In genomic region chr2:162092656-162093556, GRCh38 we compare ENCODE assay signal across 10 cellular contexts. TPM values are rescaled to one million over a fixed set of nuclear protein-coding genes. Genes with fewer than 3 reads are reported as not detected.
DNase-seq lines count a peak whose midpoint lies in the region; TF ChIP-seq lines count a peak whose summit lies in the region.
"Had no signal": no experiment of that assay in that cellular context is flagged by ENCODE, and none has a peak within 500 bp of the region (broad histone marks: within the 10 kb centered on the region; RNA-seq: fewer than 3 reads in every experiment).

No MANE protein-coding gene starts in this region.

- TF ChIP-seq POLR2A in adrenal gland (IDR thresholded peaks at IDR 0.05) = no peak

- 65 to 75% (median 68%) methylated on average over 7 of the region's 7 CpGs for WGBS in adrenal gland, 4 donors

- intact Hi-C loops in adrenal gland (cut with DNase I) = no loop called here

- DNase-seq in GM04503 (ENCODE audit: low read depth) (peak; percentile 98), adrenal gland (peak in 5 of 7 donors; percentile 47 to 72 (median 58)), glomerular visceral epithelial cell (ENCODE audit: extremely low spot score) (peak; percentile 83), skeletal muscle cell (ENCODE audit: low read depth) (peak; percentile 93), NCI-H524 treated with DMSO at 0.1 percent for 48 hours (lab: John Stamatoyannopoulos, UW) (no peak), NCI-H82 treated with DMSO at 0.1 percent for 48 hours (lab: John Stamatoyannopoulos, UW; ENCODE audit: unreplicated experiment) (no peak), NCI-H1930 (lab: John Stamatoyannopoulos, UW) (no peak)
- no peak for DNase-seq in stimulated activated CD4-positive, alpha-beta T cell treated with anti-CD3 and anti-CD28 coated beads, Interleukin-4, amount 100 ng/mL, for 1 hour
- DNase-seq: NCI-H526 had no signal

- no peak for TF ChIP-seq CTCF in adrenal gland (IDR thresholded peaks at IDR 0.05)

- no peaks in the 10 kb centered on the region for H3K36me3 ChIP-seq in adrenal gland (replicated peaks in 1 of 2)

- H3K4me1 ChIP-seq in adrenal gland (replicated peaks in 1 of 2) = peaks cover 0 to 15% of the 10 kb centered on the region in 2 donors

- no peaks in the 10 kb centered on the region for H3K27me3 ChIP-seq in adrenal gland

- H3K9me3 ChIP-seq in adrenal gland (replicated peaks in 1 of 3) = no peaks in the 10 kb centered on the region

- H3K4me3 ChIP-seq in adrenal gland (no peak overlapping the region), skeletal muscle cell (ENCODE audit: low read depth, low read length) (no peak overlapping the region)

- H3K27ac ChIP-seq in adrenal gland = peak overlapping the region in 1 of 5 donors; percentile 62

RNA-seq across cellular contexts. Expression of gene DPP4, which starts 18.9 kb away (rescaled TPM):
- total RNA-seq in adrenal gland = 10 to 100 TPM in 3 of 8 donors, 1 to 10 TPM in 5; 1.9 to 49.2 (median 7.8) TPM
- polyA plus RNA-seq in adrenal gland = 1 to 10 TPM in 1 of 3 donors, under 1 TPM in 2; 0.72 to 8.0 (median 0.77) TPM

RNA-seq across cellular contexts. Expression of gene GCG, which starts 59.1 kb away (rescaled TPM):
- not detected for total RNA-seq in adrenal gland
- polyA plus RNA-seq in adrenal gland = under 1 TPM in 1 of 3 donors, not detected in 2; 0.51 TPM
- total RNA-seq: WTC11 had no signal

Comparison
In these comparisons a context has a peak if more than half of its experiments do, and no peak if none do; other contexts are left out.
1. DNase-seq: peak in GM04503 (single experiment), adrenal gland (5 of 7), glomerular visceral epithelial cell (single experiment) and skeletal muscle cell (single experiment); none in NCI-H524 treated with DMSO at 0.1 percent for 48 hours (single experiment), stimulated activated CD4-positive, alpha-beta T cell treated with anti-CD3 and anti-CD28 coated beads, Interleukin-4, amount 100 ng/mL, for 1 hour (single experiment), NCI-H82 treated with DMSO at 0.1 percent for 48 hours (single experiment) and NCI-H1930 (0 of 2).